In the genomic region with DNA sequence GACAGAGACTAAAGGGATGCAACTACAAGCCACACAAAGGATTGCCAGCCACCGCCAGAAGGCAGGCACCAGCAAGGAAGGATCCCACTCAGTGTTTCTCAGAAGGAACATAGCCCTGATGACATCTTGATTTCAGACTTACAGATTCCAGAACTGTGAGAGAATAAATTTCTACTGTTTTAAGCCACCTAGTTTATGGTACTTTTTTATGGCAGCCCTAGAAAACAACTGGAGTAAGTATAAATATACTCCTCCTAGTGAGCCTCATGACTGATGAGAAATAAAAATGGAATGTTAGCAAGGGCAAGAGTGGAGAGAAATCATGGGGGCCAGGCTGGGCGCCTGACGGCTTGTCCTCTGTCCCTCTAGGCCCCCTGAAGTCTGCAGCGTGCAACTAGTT, we compare ENCODE assay signal across 1 cellular context.
TF ChIP-seq lines count a peak whose summit lies in the region.

No MANE protein-coding gene starts in this region.

TF ChIP-seq in H1, 55 proteins besides CTCF, POLR2A, EP300 and RAD21:
- TF ChIP-seq TAF1 (IDR thresholded peaks at IDR 0.05; ENCODE audit: low read depth, low read length) = no peak
- TF ChIP-seq CBX5 (IDR thresholded peaks at IDR 0.05; ENCODE audit: low read depth, low read length) = no peak
